In genomic region chr11:36243641-36244040, GRCh38 we compare ENCODE assay signal across 26 cellular contexts.
"Had no signal": no experiment of that assay in that cellular context is flagged by ENCODE, and none has a peak within 500 bp of the region (broad histone marks: within the 10 kb centered on the region; RNA-seq: fewer than 3 reads in every experiment).

No MANE protein-coding gene starts in this region.

- H3K9me3 ChIP-seq: prostate gland, thoracic aorta, vagina had no signal

- H3K27ac Mint-ChIP-seq: activated B cell treated with CpG ODN at 0.5 μM for 24 hours; activated CD4-positive, alpha-beta T cell treated with anti-CD3 and anti-CD28 coated beads for 36 hours; activated naive CD8-positive, alpha-beta T cell; activated T-helper 2 cell treated with anti-CD3 and anti-CD28 coated beads, Interferon-gamma antibody, Interleukin-2, Interleukin-4, amounts not matched to agents 10 μg/mL and 5 μg/mL and 100 μg/mL, durations not matched to agents 14 hours and 24 hours and 36 hours; dendritic cell treated with granulocyte-macrophage colony-stimulating factor and Interleukin-4, amounts not matched to agents 40 ng/mL and 50 ng/mL, for 4 days; naive thymus-derived CD4-positive, alpha-beta T cell; stimulated activated naive B cell treated with anti-CD40 and anti-IgM and Interleukin-4, amounts not matched to agents 10 μg/mL and 1 μg/mL and 100 μg/mL, for 72 hours; T-helper 1 cell treated with Interleukin-12 subunit alpha and Interleukin-12 subunit beta and Interleukin-4 antibody, amounts not matched to agents 30 μg/mL and 1 μg/mL, for 36 hours; type B pancreatic cell had no signal

- H3K27me3 ChIP-seq: vagina had no signal

- H3K4me3 Mint-ChIP-seq: activated B cell treated with CpG ODN at 0.5 μM for 24 hours; activated CD4-positive, alpha-beta T cell treated with anti-CD3 and anti-CD28 coated beads for 36 hours; activated naive CD8-positive, alpha-beta T cell; activated T-cell treated with anti-CD3 and anti-CD28 coated beads, Interleukin-2, amount 50 U/mL, for 4 hours; dendritic cell treated with granulocyte-macrophage colony-stimulating factor and Interleukin-4, amounts not matched to agents 40 ng/mL and 50 ng/mL, for 4 days; naive thymus-derived CD4-positive, alpha-beta T cell; neural crest cell; stimulated activated naive B cell treated with anti-CD40 and anti-IgM and Interleukin-4, amounts not matched to agents 10 μg/mL and 1 μg/mL and 100 μg/mL, for 72 hours; T-helper 1 cell treated with Interleukin-12 subunit alpha and Interleukin-12 subunit beta and Interleukin-4 antibody, amounts not matched to agents 30 μg/mL and 1 μg/mL, for 36 hours; type B pancreatic cell had no signal

- H3K9me3 Mint-ChIP-seq: activated B cell treated with CpG ODN at 0.5 μM for 24 hours; activated T-cell treated with anti-CD3 and anti-CD28 coated beads, Interleukin-2, amount 50 U/mL, for 4 hours; activated T-helper 2 cell treated with anti-CD3 and anti-CD28 coated beads, Interferon-gamma antibody, Interleukin-2, Interleukin-4, amounts not matched to agents 10 μg/mL and 5 μg/mL and 100 μg/mL, durations not matched to agents 14 hours and 24 hours and 36 hours; dendritic cell treated with granulocyte-macrophage colony-stimulating factor and Interleukin-4, amounts not matched to agents 40 ng/mL and 50 ng/mL, for 4 days; neural crest cell; stimulated activated naive B cell treated with anti-CD40 and anti-IgM and Interleukin-4, amounts not matched to agents 10 μg/mL and 1 μg/mL and 100 μg/mL, for 72 hours; T-helper 1 cell treated with Interleukin-12 subunit alpha and Interleukin-12 subunit beta and Interleukin-4 antibody, amounts not matched to agents 30 μg/mL and 1 μg/mL, for 36 hours had no signal

- H3K36me3 ChIP-seq: prostate gland, thoracic aorta, vagina had no signal

- H3K4me1 ChIP-seq: prostate gland, vagina had no signal

- H3K4me1 Mint-ChIP-seq: activated B cell treated with CpG ODN at 0.5 μM for 24 hours; activated CD4-positive, alpha-beta T cell treated with anti-CD3 and anti-CD28 coated beads for 36 hours; naive thymus-derived CD4-positive, alpha-beta T cell; neural crest cell; stimulated activated naive B cell treated with anti-CD40 and anti-IgM and Interleukin-4, amounts not matched to agents 10 μg/mL and 1 μg/mL and 100 μg/mL, for 72 hours had no signal

- FAIRE-seq: frontal cortex, islet of Langerhans had no signal

- DNase-seq: activated B cell treated with CpG ODN at 0.5 μM for 24 hours; activated CD4-positive, alpha-beta T cell treated with anti-CD3 and anti-CD28 coated beads for 36 hours; activated CD4-positive, alpha-beta T cell treated with anti-CD3 and anti-CD28 coated beads, Interleukin-2, amount 50 U/mL, for 4 hours; activated CD8-positive, alpha-beta memory T cell treated with anti-CD3 and anti-CD28 coated beads, Interleukin-2, amount 50 U/mL, for 48 hours; activated naive CD4-positive, alpha-beta T cell; activated T-cell treated with anti-CD3 and anti-CD28 coated beads, Interleukin-2, amount 50 U/mL, for 4 hours; effector CD8-positive, alpha-beta T cell; erythroblast; left cardiac atrium; mesenchymal stem cell; naive thymus-derived CD4-positive, alpha-beta T cell; stimulated activated CD4-positive, alpha-beta T cell treated with anti-CD3 and anti-CD28 coated beads, Interleukin-2, amount 100 ng/mL, for 48 hours; stimulated activated CD8-positive, alpha-beta memory T cell treated with anti-CD3 and anti-CD28 coated beads, Interleukin-4, amount 100 ng/mL, for 48 hours; stimulated activated naive B cell treated with anti-CD40 and anti-IgM and Interleukin-4, amounts not matched to agents 10 μg/mL and 1 μg/mL and 100 μg/mL, for 72 hours; T1000 had no signal

- H3K4me3 ChIP-seq: prostate gland, thoracic aorta, vagina had no signal

- H3K36me3 Mint-ChIP-seq: activated naive CD8-positive, alpha-beta T cell; stimulated activated naive B cell treated with anti-CD40 and anti-IgM and Interleukin-4, amounts not matched to agents 10 μg/mL and 1 μg/mL and 100 μg/mL, for 72 hours; type B pancreatic cell had no signal

- ATAC-seq: activated CD4-positive, alpha-beta T cell treated with anti-CD3 and anti-CD28 coated beads for 36 hours; activated T-cell treated with anti-CD3 and anti-CD28 coated beads, Interleukin-2, amount 50 U/mL, for 4 hours; naive thymus-derived CD4-positive, alpha-beta T cell; stimulated activated naive B cell treated with anti-CD40 and anti-IgM and Interleukin-4, amounts not matched to agents 10 μg/mL and 1 μg/mL and 100 μg/mL, for 72 hours had no signal

- H3K27ac ChIP-seq: prostate gland, thoracic aorta, vagina had no signal
